ENCODE assay signal across 27 cellular contexts in the genomic region with DNA sequence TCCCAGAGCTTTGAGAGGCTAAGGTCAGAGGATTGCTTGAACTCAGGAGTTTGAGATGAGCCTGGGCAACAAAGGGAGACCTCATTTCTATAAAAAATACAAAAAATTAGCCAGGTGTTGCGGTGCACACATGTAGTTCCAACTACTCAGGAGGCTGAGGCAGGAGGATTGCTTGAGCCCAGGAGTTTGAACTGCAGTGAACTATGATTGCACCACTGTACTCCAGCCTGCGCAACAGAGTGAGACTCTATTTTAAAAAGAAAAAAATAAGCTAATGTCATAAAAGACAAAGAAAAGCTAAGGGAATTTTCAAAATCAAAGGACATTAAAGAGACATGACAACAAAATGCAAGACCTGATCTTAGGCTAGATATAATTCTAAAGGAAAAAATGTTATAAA.
"Had no signal": no experiment of that assay in that cellular context is flagged by ENCODE, and none has a peak within 500 bp of the region (broad histone marks: within the 10 kb centered on the region; RNA-seq: fewer than 3 reads in every experiment).

No MANE protein-coding gene starts in this region.

- H3K9ac ChIP-seq: SK-N-SH had no signal

- DNase-seq: activated CD4-positive, alpha-beta T cell treated with anti-CD3 and anti-CD28 coated beads for 36 hours; activated CD4-positive, alpha-beta T cell treated with anti-CD3 and anti-CD28 coated beads, Interleukin-2, amount 10 ng/mL, durations not matched to agents 7 days and 5 days; activated CD4-positive, alpha-beta T cell treated with anti-CD3 and anti-CD28 coated beads, Interleukin-2, amount 50 U/mL, for 48 hours; activated CD8-positive, alpha-beta T cell treated with anti-CD3 and anti-CD28 coated beads, Interleukin-2, amount 10 ng/mL, durations not matched to agents 7 days and 5 days; activated gamma-delta T cell treated with Interleukin-2 at 50 U/mL for 16 hours; activated naive CD4-positive, alpha-beta T cell treated with anti-CD3 and anti-CD28 coated beads for 36 hours; activated T-cell treated with anti-CD3 and anti-CD28 coated beads, Interleukin-2, amount 50 U/mL, for 24 hours; aorta; brain microvascular endothelial cell; central memory CD4-positive, alpha-beta T cell; NCI-H1092 treated with DMSO at 0.1 percent for 48 hours; NCI-H1417 treated with DMSO at 0.1 percent for 48 hours; NCI-H1930; NCI-H2081 treated with DMSO at 0.1 percent for 48 hours; NCI-H226; NCI-H510A; NCI-H526; NCI-H748 treated with DMSO at 0.1 percent for 48 hours; NK-92 treated with Interleukin-12 subunit alpha and Interleukin-12 subunit beta, amount 100 ng/mL, for 24 hours; PC-3; Right ventricle myocardium superior; SK-N-SH had no signal

- H3K9me3 ChIP-seq: SJSA1, SK-N-SH had no signal

- H3K4me1 ChIP-seq: SJSA1 had no signal

- H3K4me3 ChIP-seq: K562, SJSA1 had no signal

- H3K27me3 ChIP-seq: brain microvascular endothelial cell, SJSA1 had no signal

- ATAC-seq: activated CD4-positive, alpha-beta T cell treated with anti-CD3 and anti-CD28 coated beads for 36 hours; activated CD4-positive, CD25-positive, alpha-beta regulatory T cell treated with anti-CD3 and anti-CD28 coated beads, Interleukin-2, amount 50 U/mL, for 24 hours; activated CD8-positive, alpha-beta T cell treated with anti-CD3 and anti-CD28 coated beads, Interleukin-2, amount 10 ng/mL, durations not matched to agents 7 days and 5 days; activated naive CD4-positive, alpha-beta T cell treated with anti-CD3 and anti-CD28 coated beads, Interleukin-2, amount 50 U/mL, for 72 hours; K562; PC-3; WTC11 had no signal

- H3K27ac ChIP-seq: brain microvascular endothelial cell, SJSA1 had no signal

- H3K36me3 ChIP-seq: brain microvascular endothelial cell, SJSA1 had no signal
